Comparison of ENCODE assay signal across 1 cellular context in genomic region chr12:3554547-3555115, GRCh38.
TF ChIP-seq lines count a peak whose summit lies in the region.

No MANE protein-coding gene starts in this region.

TF ChIP-seq in H1, 55 proteins besides CTCF, POLR2A, EP300 and RAD21 (continued from another document):
- TF ChIP-seq ATF3 (IDR thresholded peaks at IDR 0.05; ENCODE audit: insufficient read depth, low read depth, low read length) (no peak), SP2 (IDR thresholded peaks at IDR 0.05; ENCODE audit: low read length) (no peak), TEAD4 (IDR thresholded peaks at IDR 0.05; ENCODE audit: low read depth, low read length) (no peak), EGR1 (IDR thresholded peaks at IDR 0.05; ENCODE audit: borderline replicate concordance, low read depth, low read length) (no peak), PHF8 (conservative IDR thresholded peaks at IDR 0.05; ENCODE audit: low read depth, low read length) (no peak), SIN3A (conservative IDR thresholded peaks at IDR 0.05 in 1 of 2, IDR thresholded peaks at IDR 0.05 in 1 of 2; ENCODE audit: low read depth in 1 of 2, low read length in 2 of 2) (no peak), CBX8 (IDR thresholded peaks at IDR 0.05; ENCODE audit: borderline replicate concordance, low read depth, low read length) (no peak), RNF2 (IDR thresholded peaks at IDR 0.05; ENCODE audit: borderline replicate concordance, low read depth, low read length, missing control alignments, poor library complexity, severe bottlenecking) (no peak), KDM1A (IDR thresholded peaks at IDR 0.05; ENCODE audit: borderline replicate concordance, low read length) (no peak)
- TF ChIP-seq, protein P1, sequence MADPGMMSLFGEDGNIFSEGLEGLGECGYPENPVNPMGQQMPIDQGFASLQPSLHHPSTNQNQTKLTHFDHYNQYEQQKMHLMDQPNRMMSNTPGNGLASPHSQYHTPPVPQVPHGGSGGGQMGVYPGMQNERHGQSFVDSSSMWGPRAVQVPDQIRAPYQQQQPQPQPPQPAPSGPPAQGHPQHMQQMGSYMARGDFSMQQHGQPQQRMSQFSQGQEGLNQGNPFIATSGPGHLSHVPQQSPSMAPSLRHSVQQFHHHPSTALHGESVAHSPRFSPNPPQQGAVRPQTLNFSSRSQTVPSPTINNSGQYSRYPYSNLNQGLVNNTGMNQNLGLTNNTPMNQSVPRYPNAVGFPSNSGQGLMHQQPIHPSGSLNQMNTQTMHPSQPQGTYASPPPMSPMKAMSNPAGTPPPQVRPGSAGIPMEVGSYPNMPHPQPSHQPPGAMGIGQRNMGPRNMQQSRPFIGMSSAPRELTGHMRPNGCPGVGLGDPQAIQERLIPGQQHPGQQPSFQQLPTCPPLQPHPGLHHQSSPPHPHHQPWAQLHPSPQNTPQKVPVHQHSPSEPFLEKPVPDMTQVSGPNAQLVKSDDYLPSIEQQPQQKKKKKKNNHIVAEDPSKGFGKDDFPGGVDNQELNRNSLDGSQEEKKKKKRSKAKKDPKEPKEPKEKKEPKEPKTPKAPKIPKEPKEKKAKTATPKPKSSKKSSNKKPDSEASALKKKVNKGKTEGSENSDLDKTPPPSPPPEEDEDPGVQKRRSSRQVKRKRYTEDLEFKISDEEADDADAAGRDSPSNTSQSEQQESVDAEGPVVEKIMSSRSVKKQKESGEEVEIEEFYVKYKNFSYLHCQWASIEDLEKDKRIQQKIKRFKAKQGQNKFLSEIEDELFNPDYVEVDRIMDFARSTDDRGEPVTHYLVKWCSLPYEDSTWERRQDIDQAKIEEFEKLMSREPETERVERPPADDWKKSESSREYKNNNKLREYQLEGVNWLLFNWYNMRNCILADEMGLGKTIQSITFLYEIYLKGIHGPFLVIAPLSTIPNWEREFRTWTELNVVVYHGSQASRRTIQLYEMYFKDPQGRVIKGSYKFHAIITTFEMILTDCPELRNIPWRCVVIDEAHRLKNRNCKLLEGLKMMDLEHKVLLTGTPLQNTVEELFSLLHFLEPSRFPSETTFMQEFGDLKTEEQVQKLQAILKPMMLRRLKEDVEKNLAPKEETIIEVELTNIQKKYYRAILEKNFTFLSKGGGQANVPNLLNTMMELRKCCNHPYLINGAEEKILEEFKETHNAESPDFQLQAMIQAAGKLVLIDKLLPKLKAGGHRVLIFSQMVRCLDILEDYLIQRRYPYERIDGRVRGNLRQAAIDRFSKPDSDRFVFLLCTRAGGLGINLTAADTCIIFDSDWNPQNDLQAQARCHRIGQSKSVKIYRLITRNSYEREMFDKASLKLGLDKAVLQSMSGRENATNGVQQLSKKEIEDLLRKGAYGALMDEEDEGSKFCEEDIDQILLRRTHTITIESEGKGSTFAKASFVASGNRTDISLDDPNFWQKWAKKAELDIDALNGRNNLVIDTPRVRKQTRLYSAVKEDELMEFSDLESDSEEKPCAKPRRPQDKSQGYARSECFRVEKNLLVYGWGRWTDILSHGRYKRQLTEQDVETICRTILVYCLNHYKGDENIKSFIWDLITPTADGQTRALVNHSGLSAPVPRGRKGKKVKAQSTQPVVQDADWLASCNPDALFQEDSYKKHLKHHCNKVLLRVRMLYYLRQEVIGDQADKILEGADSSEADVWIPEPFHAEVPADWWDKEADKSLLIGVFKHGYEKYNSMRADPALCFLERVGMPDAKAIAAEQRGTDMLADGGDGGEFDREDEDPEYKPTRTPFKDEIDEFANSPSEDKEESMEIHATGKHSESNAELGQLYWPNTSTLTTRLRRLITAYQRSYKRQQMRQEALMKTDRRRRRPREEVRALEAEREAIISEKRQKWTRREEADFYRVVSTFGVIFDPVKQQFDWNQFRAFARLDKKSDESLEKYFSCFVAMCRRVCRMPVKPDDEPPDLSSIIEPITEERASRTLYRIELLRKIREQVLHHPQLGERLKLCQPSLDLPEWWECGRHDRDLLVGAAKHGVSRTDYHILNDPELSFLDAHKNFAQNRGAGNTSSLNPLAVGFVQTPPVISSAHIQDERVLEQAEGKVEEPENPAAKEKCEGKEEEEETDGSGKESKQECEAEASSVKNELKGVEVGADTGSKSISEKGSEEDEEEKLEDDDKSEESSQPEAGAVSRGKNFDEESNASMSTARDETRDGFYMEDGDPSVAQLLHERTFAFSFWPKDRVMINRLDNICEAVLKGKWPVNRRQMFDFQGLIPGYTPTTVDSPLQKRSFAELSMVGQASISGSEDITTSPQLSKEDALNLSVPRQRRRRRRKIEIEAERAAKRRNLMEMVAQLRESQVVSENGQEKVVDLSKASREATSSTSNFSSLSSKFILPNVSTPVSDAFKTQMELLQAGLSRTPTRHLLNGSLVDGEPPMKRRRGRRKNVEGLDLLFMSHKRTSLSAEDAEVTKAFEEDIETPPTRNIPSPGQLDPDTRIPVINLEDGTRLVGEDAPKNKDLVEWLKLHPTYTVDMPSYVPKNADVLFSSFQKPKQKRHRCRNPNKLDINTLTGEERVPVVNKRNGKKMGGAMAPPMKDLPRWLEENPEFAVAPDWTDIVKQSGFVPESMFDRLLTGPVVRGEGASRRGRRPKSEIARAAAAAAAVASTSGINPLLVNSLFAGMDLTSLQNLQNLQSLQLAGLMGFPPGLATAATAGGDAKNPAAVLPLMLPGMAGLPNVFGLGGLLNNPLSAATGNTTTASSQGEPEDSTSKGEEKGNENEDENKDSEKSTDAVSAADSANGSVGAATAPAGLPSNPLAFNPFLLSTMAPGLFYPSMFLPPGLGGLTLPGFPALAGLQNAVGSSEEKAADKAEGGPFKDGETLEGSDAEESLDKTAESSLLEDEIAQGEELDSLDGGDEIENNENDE (IDR thresholded peaks at IDR 0.05; ENCODE audit: insufficient replicate concordance, low read length): no peak
